ENCODE assay signal across 13 cellular contexts in the genomic region with DNA sequence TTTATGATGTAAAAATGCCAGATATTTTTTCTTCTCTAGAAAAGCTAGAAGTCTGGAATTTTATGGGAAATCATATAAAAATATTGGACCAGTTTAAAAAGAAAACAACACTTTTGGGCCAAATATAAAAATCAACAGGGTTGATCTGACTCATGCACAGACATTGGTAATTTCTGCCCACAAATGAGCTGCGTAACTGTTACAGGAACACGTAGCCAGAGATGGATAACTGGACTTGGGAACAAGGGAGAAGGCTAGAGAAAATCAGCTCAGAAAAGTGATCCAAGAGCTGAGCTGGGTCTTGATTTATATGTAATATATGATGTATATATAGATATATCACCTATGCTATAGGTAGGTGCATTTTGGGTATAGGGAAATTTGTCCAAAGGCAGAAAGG. TPM values are rescaled to one million over a fixed set of nuclear protein-coding genes. Genes with fewer than 3 reads are reported as not detected.
A peak's percentile ranks its signal among the peaks of the same experiment; 100 is the strongest.
DNase-seq lines count a peak whose midpoint lies in the region; ATAC-seq and TF ChIP-seq lines count a peak whose summit lies in the region.
"Had no signal": no experiment of that assay in that cellular context is flagged by ENCODE, and none has a peak within 500 bp of the region (broad histone marks: within the 10 kb centered on the region; RNA-seq: fewer than 3 reads in every experiment).

No MANE protein-coding gene starts in this region.

- no peak overlapping the region for H3K4me3 Mint-ChIP-seq in Calu3 (ENCODE audit: low read depth, unreplicated experiment)
- H3K4me3 Mint-ChIP-seq in activated T-helper 1 cell treated with anti-CD3 and anti-CD28 coated beads, Interleukin-12 subunit alpha, Interleukin-12 subunit beta, Interleukin-2, Interleukin-4 antibody, amounts not matched to agents 30 ng/mL and 10 ng/mL and 1 ng/mL, durations not matched to agents 14 hours and 24 hours and 36 hours, result no peak overlapping the region
- H3K4me3 Mint-ChIP-seq: CD4-positive, CD25-positive, alpha-beta regulatory T cell; HFFc6 had no signal

- H2AFZ ChIP-seq in GM23248, result 0 out of 2 replicates have a peak overlapping the region, but pooled peaks have one; percentile 10

- no peaks in the 10 kb centered on the region for H3K79me2 ChIP-seq in GM23248 (ENCODE audit: insufficient read depth)

- H3F3A ChIP-seq in GM23248 (ENCODE audit: insufficient read depth), result no peaks in the 10 kb centered on the region

- H3K9ac ChIP-seq in GM23248, result no peak overlapping the region
- H3K9ac ChIP-seq: BLaER1 treated with 17β-estradiol and CSF1 and Interleukin-3, amounts not matched to agents 10 nM and 100 nM had no signal

- H3K4me3 ChIP-seq in GM23248 (no peak overlapping the region), fibroblast of mammary gland (ENCODE audit: control insufficient read depth, low read depth, low read length) (no peak overlapping the region), aorta (ENCODE audit: low read length in 2 of 2) (no peak overlapping the region)
- H3K4me3 ChIP-seq: A549; BLaER1 treated with 17β-estradiol and CSF1 and Interleukin-3, amounts not matched to agents 10 nM and 100 nM; K562 had no signal

- no peaks in the 10 kb centered on the region for H3K9me2 ChIP-seq in GM23248 (ENCODE audit: insufficient read depth)

- TF ChIP-seq CTCF in Calu3 (IDR thresholded peaks at IDR 0.05; ENCODE audit: unreplicated experiment) (no peak), fibroblast of mammary gland (conservative IDR thresholded peaks at IDR 0.05; ENCODE audit: control insufficient read depth, insufficient read depth, low read depth, low read length) (no peak)

- CTCF ChIA-PET in Calu3 (lab: Charles Lee), result no interaction called here

- H3K27me3 ChIP-seq in GM23248 (replicated peaks; ENCODE audit: insufficient read depth) (no peaks in the 10 kb centered on the region), aorta (ENCODE audit: control insufficient read depth in 1 of 2, insufficient read depth in 2 of 2, low read length in 1 of 2) (no peaks in the 10 kb centered on the region)
- H3K27me3 ChIP-seq: BLaER1 treated with 17β-estradiol and CSF1 and Interleukin-3, amounts not matched to agents 10 nM and 100 nM had no signal

- 59 to 77% methylated on average over 2 of the region's 2 CpGs for WGBS in GM23248 (ENCODE audit: low coverage in 1 of 2, low lambda C conversion rate in 2 of 2, missing lambda C conversion rate in 2 of 2), 2 experiments
- WGBS in aorta, 2 donors, result 0 to 44% methylated on average over 2 of the region's 2 CpGs

- intact Hi-C loops in Calu3 (cut with micrococcal nuclease; ENCODE audit: unreplicated experiment) (no loop called here), aorta (cut with DNase I) (loop anchor here in 1 of 2 donors (5.0 kb wide), 1 partner anchor 125 kb away; no protein-coding TSS in a partner anchor)
- intact Hi-C loops in activated T-helper 1 cell treated with anti-CD3 and anti-CD28 coated beads, Interleukin-12 subunit alpha, Interleukin-12 subunit beta, Interleukin-2, Interleukin-4 antibody, amounts not matched to agents 30 ng/mL and 10 ng/mL and 1 ng/mL, durations not matched to agents 14 hours and 24 hours and 36 hours (cut with micrococcal nuclease), result no loop called here

- H3K4me1 ChIP-seq in GM23248 (ENCODE audit: insufficient read depth), result peaks cover 3% of the 10 kb centered on the region; the same call in 1 of the 2 replicates
- H3K4me1 ChIP-seq in aorta (ENCODE audit: control insufficient read depth in 1 of 2, insufficient read depth in 2 of 2, low read length in 2 of 2), result no peaks in the 10 kb centered on the region
- H3K4me1 ChIP-seq: A549; BLaER1 treated with 17β-estradiol and CSF1 and Interleukin-3, amounts not matched to agents 10 nM and 100 nM had no signal

- H3K36me3 Mint-ChIP-seq in Calu3 (ENCODE audit: insufficient read depth, unreplicated experiment), result no peaks in the 10 kb centered on the region
- H3K36me3 Mint-ChIP-seq in activated T-helper 1 cell treated with anti-CD3 and anti-CD28 coated beads, Interleukin-12 subunit alpha, Interleukin-12 subunit beta, Interleukin-2, Interleukin-4 antibody, amounts not matched to agents 30 ng/mL and 10 ng/mL and 1 ng/mL, durations not matched to agents 14 hours and 24 hours and 36 hours (ENCODE audit: low read depth), result no peaks in the 10 kb centered on the region
- H3K36me3 Mint-ChIP-seq: CD4-positive, CD25-positive, alpha-beta regulatory T cell had no signal

- H3K9me3 ChIP-seq in GM23248 (ENCODE audit: low read depth), result no peaks in the 10 kb centered on the region
- no peaks in the 10 kb centered on the region for H3K9me3 ChIP-seq in aorta (ENCODE audit: control insufficient read depth, low read length)
- H3K9me3 ChIP-seq: A549; BLaER1 treated with 17β-estradiol and CSF1 and Interleukin-3, amounts not matched to agents 10 nM and 100 nM had no signal

- ATAC-seq in aorta (ENCODE audit: low FRiP score), result peak; percentile 48
- ATAC-seq: A549, K562 had no signal

- no peaks in the 10 kb centered on the region for H3K9me3 Mint-ChIP-seq in Calu3 (ENCODE audit: low read depth, unreplicated experiment)
- H3K9me3 Mint-ChIP-seq in activated T-helper 1 cell treated with anti-CD3 and anti-CD28 coated beads, Interleukin-12 subunit alpha, Interleukin-12 subunit beta, Interleukin-2, Interleukin-4 antibody, amounts not matched to agents 30 ng/mL and 10 ng/mL and 1 ng/mL, durations not matched to agents 14 hours and 24 hours and 36 hours, result no peaks in the 10 kb centered on the region
- H3K9me3 Mint-ChIP-seq: HFFc6 had no signal

- H3K4me2 ChIP-seq in GM23248 (ENCODE audit: unreplicated experiment), result no peak overlapping the region
- H3K4me2 ChIP-seq: A549; BLaER1 treated with 17β-estradiol and CSF1 and Interleukin-3, amounts not matched to agents 10 nM and 100 nM had no signal

- in situ Hi-C loops in GM23248 (cut with MboI), result no loop called here
- in situ Hi-C loops in G401 (cut with HindIII; ENCODE audit: low sequenced_read_pairs), result no loop called here

- peaks cover 17% of the 10 kb centered on the region for H3K4me1 Mint-ChIP-seq in Calu3 (ENCODE audit: low read depth, unreplicated experiment)
- no peaks in the 10 kb centered on the region for H3K4me1 Mint-ChIP-seq in activated T-helper 1 cell treated with anti-CD3 and anti-CD28 coated beads, Interleukin-12 subunit alpha, Interleukin-12 subunit beta, Interleukin-2, Interleukin-4 antibody, amounts not matched to agents 30 ng/mL and 10 ng/mL and 1 ng/mL, durations not matched to agents 14 hours and 24 hours and 36 hours (ENCODE audit: low read depth)
- H3K4me1 Mint-ChIP-seq: CD4-positive, CD25-positive, alpha-beta regulatory T cell had no signal

- no peaks in the 10 kb centered on the region for H3K36me3 ChIP-seq in GM23248 (ENCODE audit: low read depth)
- H3K36me3 ChIP-seq in aorta (ENCODE audit: control insufficient read depth in 1 of 2, insufficient read depth in 2 of 2, low read length in 1 of 2), result no peaks in the 10 kb centered on the region
- H3K36me3 ChIP-seq: BLaER1 treated with 17β-estradiol and CSF1 and Interleukin-3, amounts not matched to agents 10 nM and 100 nM had no signal

- H3K27ac ChIP-seq in GM23248 (no peak overlapping the region), aorta (ENCODE audit: low read depth in 1 of 2, low read length in 2 of 2) (peak overlapping the region in 1 of 2 donors; percentile 49)
- H3K27ac ChIP-seq: A549; BLaER1 treated with 17β-estradiol and CSF1 and Interleukin-3, amounts not matched to agents 10 nM and 100 nM had no signal

- H3K27me3 Mint-ChIP-seq in Calu3 (ENCODE audit: unreplicated experiment), result no peaks in the 10 kb centered on the region
- H3K27me3 Mint-ChIP-seq in activated T-helper 1 cell treated with anti-CD3 and anti-CD28 coated beads, Interleukin-12 subunit alpha, Interleukin-12 subunit beta, Interleukin-2, Interleukin-4 antibody, amounts not matched to agents 30 ng/mL and 10 ng/mL and 1 ng/mL, durations not matched to agents 14 hours and 24 hours and 36 hours (ENCODE audit: insufficient read depth), result no peaks in the 10 kb centered on the region
- H3K27me3 Mint-ChIP-seq: CD4-positive, CD25-positive, alpha-beta regulatory T cell had no signal

- DNase-seq in Calu3, result no peak
- peak; percentile 23 for DNase-seq in GM23248
- peak; percentile 8 for DNase-seq in fibroblast of mammary gland (ENCODE audit: low read depth)
- DNase-seq in aorta, result no peak
- DNase-seq in NCI-H446 treated with DMSO at 0.1 percent for 48 hours (lab: John Stamatoyannopoulos, UW), result no peak
- no peak for DNase-seq in G401 (ENCODE audit: low spot score)
- DNase-seq in activated T-helper 1 cell treated with anti-CD3 and anti-CD28 coated beads, Interleukin-12 subunit alpha, Interleukin-12 subunit beta, Interleukin-2, Interleukin-4 antibody, amounts not matched to agents 30 ng/mL and 10 ng/mL and 1 ng/mL, durations not matched to agents 14 hours and 24 hours and 36 hours (ENCODE audit: low spot score), result no peak
- DNase-seq: CD4-positive, CD25-positive, alpha-beta regulatory T cell; HCEC 1CT; HFFc6 had no signal

- BruUV-seq in Calu3 (replicated peaks; lab: Mats Ljungman, UMichigan), result no TSS peak

- H3K27ac Mint-ChIP-seq in Calu3 (ENCODE audit: unreplicated experiment), result peak overlapping the region; percentile 5
- no peak overlapping the region for H3K27ac Mint-ChIP-seq in activated T-helper 1 cell treated with anti-CD3 and anti-CD28 coated beads, Interleukin-12 subunit alpha, Interleukin-12 subunit beta, Interleukin-2, Interleukin-4 antibody, amounts not matched to agents 30 ng/mL and 10 ng/mL and 1 ng/mL, durations not matched to agents 14 hours and 24 hours and 36 hours
- H3K27ac Mint-ChIP-seq: CD4-positive, CD25-positive, alpha-beta regulatory T cell; HFFc6 had no signal

- H4K20me1 ChIP-seq in GM23248 (ENCODE audit: insufficient read depth), result no peaks in the 10 kb centered on the region
- H4K20me1 ChIP-seq: BLaER1 treated with 17β-estradiol and CSF1 and Interleukin-3, amounts not matched to agents 10 nM and 100 nM had no signal

RNA-seq across cellular contexts. Expression of gene NAALADL2, which starts 36.8 kb away (rescaled TPM):
- total RNA-seq in Calu3 (2022), result 36.7 and 36.9 TPM in 2 replicates
- 16.6 and 81.0 TPM in 2 replicates for total RNA-seq in GM23248 (2014; rRNA removed; shearing (Covaris generic))
- polyA plus RNA-seq in GM23248 (2016; fragmentation: Nextera tagmentation; extraction: Ambion mirVana), result 20.5 and 20.9 TPM in 2 replicates
- total RNA-seq in aorta, result 10 to 100 TPM; 19.0 to 29.8 TPM
- 1 to 10 TPM; 4.3 to 4.7 TPM for polyA plus RNA-seq in aorta
- total RNA-seq in G401 (2014; rRNA removed; shearing (Covaris generic)), result 0.12 and 1.3 TPM in 2 replicates
- total RNA-seq in activated T-helper 1 cell treated with anti-CD3 and anti-CD28 coated beads, Interleukin-12 subunit alpha, Interleukin-12 subunit beta, Interleukin-2, Interleukin-4 antibody, amounts not matched to agents 30 ng/mL and 10 ng/mL and 1 ng/mL, durations not matched to agents 14 hours and 24 hours and 36 hours, result not detected in 2 replicates
- total RNA-seq: CD4-positive, CD25-positive, alpha-beta regulatory T cell had no signal
- polyA plus RNA-seq: CD4-positive, CD25-positive, alpha-beta regulatory T cell had no signal

Comparison
In these comparisons a context has a peak if more than half of its experiments do, and no peak if none do; other contexts are left out.
1. DNase-seq: peak in GM23248 (single experiment) and fibroblast of mammary gland (single experiment); none in Calu3 (single experiment), aorta (0 of 2), NCI-H446 treated with DMSO at 0.1 percent for 48 hours (single experiment), G401 (single experiment) and activated T-helper 1 cell treated with anti-CD3 and anti-CD28 coated beads, Interleukin-12 subunit alpha, Interleukin-12 subunit beta, Interleukin-2, Interleukin-4 antibody, amounts not matched to agents 30 ng/mL and 10 ng/mL and 1 ng/mL, durations not matched to agents 14 hours and 24 hours and 36 hours (single experiment).